19 cellular contexts compared by ENCODE assay signal in the genomic region with DNA sequence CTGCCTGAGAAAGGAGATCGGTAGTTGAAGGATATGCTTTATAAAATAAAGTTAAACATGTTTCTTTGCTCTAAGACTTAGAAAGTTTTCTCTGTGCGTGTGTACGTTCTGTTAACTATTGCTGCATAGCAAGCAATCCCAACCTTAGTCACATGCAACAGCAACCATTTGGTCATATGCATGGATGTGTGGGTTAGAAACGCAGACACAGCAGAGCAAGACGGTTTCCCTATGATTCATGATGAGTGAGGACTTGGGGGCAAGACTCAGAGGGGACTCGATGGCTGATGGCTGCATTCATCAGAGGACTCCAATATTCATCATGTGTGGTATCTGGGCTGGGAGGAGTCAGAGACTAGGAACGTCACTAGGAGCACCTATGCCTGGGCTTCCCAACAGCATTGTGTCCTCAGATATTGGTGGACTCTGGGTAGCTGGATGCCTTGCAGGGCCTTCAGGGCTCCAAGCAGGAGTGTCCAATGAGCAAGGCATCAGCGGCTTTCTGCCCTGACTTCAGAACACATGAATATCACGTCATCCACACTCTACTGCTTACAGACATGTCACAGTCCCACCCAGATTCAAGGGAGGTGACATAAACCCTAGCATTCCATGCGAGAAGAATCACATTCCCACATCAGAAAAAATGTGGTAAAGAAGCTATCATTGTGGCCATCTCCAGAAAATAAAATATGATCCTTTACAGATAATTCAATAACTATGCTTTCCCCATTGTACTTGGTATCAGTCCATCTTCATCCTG.
"Had no signal": no experiment of that assay in that cellular context is flagged by ENCODE, and none has a peak within 500 bp of the region (broad histone marks: within the 10 kb centered on the region; RNA-seq: fewer than 3 reads in every experiment).

No MANE protein-coding gene starts in this region.

- H3K4me1 Mint-ChIP-seq: activated CD4-positive, alpha-beta memory T cell treated with anti-CD3 and anti-CD28 coated beads, Interleukin-2, amount 10 ng/mL, durations not matched to agents 7 days and 5 days; activated naive CD4-positive, alpha-beta T cell treated with anti-CD3 and anti-CD28 coated beads, Interleukin-2, amount 50 U/mL, for 24 hours; naive thymus-derived CD4-positive, alpha-beta T cell had no signal

- H3K27me3 ChIP-seq: adrenal gland, dorsolateral prefrontal cortex, left lung, pancreas, transverse colon had no signal

- H3K36me3 ChIP-seq: adrenal gland, left lung, pancreas, transverse colon, WERI-Rb-1 had no signal

- ATAC-seq: left lung; mucosa of descending colon; naive thymus-derived CD4-positive, alpha-beta T cell; pancreas had no signal

- H3K4me3 ChIP-seq: adrenal gland, dorsolateral prefrontal cortex, left lung, mucosa of descending colon, pancreas, skin epidermis, transverse colon had no signal

- H3K36me3 Mint-ChIP-seq: activated naive CD4-positive, alpha-beta T cell treated with anti-CD3 and anti-CD28 coated beads, Interleukin-2, amount 50 U/mL, for 24 hours; naive thymus-derived CD4-positive, alpha-beta T cell had no signal

- H3K27ac ChIP-seq: adrenal gland, dorsolateral prefrontal cortex, left lung, pancreas, skin epidermis, transverse colon, WERI-Rb-1 had no signal

- H3K4me3 Mint-ChIP-seq: activated CD4-positive, alpha-beta memory T cell treated with anti-CD3 and anti-CD28 coated beads, Interleukin-2, amount 10 ng/mL, durations not matched to agents 7 days and 5 days; activated naive CD4-positive, alpha-beta T cell treated with anti-CD3 and anti-CD28 coated beads, Interleukin-2, amount 50 U/mL, for 24 hours; activated T-cell treated with anti-CD3 and anti-CD28 coated beads, Interleukin-2, amount 50 U/mL, for 24 hours; naive thymus-derived CD4-positive, alpha-beta T cell had no signal

- H3K4me1 ChIP-seq: adrenal gland, left lung, pancreas, transverse colon had no signal

- H3K9me3 Mint-ChIP-seq: activated CD4-positive, alpha-beta memory T cell treated with anti-CD3 and anti-CD28 coated beads, Interleukin-2, amount 10 ng/mL, durations not matched to agents 7 days and 5 days; activated T-cell treated with anti-CD3 and anti-CD28 coated beads, Interleukin-2, amount 50 U/mL, for 24 hours had no signal

- H3K27me3 Mint-ChIP-seq: activated CD4-positive, alpha-beta memory T cell treated with anti-CD3 and anti-CD28 coated beads, Interleukin-2, amount 10 ng/mL, durations not matched to agents 7 days and 5 days; activated naive CD4-positive, alpha-beta T cell treated with anti-CD3 and anti-CD28 coated beads, Interleukin-2, amount 50 U/mL, for 24 hours; activated T-cell treated with anti-CD3 and anti-CD28 coated beads, Interleukin-2, amount 50 U/mL, for 24 hours; naive thymus-derived CD4-positive, alpha-beta T cell had no signal

- DNase-seq: activated CD4-positive, alpha-beta memory T cell treated with anti-CD3 and anti-CD28 coated beads, Interleukin-2, amount 10 ng/mL, durations not matched to agents 7 days and 5 days; activated effector memory CD4-positive, alpha-beta T cell treated with Interleukin-2 at 50 U/mL for 16 hours; activated T-cell treated with anti-CD3 and anti-CD28 coated beads, Interleukin-2, amount 50 U/mL, for 24 hours; adrenal gland; dorsolateral prefrontal cortex; glutamatergic neuron; hypothalamus; kidney; left lung; mammary epithelial cell; mucosa of descending colon; naive thymus-derived CD4-positive, alpha-beta T cell; pancreas; stimulated activated CD4-positive, alpha-beta T cell treated with anti-CD3 and anti-CD28 coated beads, Interleukin-4, amount 100 ng/mL, for 24 hours; stimulated activated naive CD4-positive, alpha-beta T cell treated with Interleukin-2 at 50 U/mL for 16 hours; transverse colon; WERI-Rb-1 had no signal

- FAIRE-seq: kidney, pancreas had no signal

- H3K27ac Mint-ChIP-seq: activated CD4-positive, alpha-beta memory T cell treated with anti-CD3 and anti-CD28 coated beads, Interleukin-2, amount 10 ng/mL, durations not matched to agents 7 days and 5 days; activated naive CD4-positive, alpha-beta T cell treated with anti-CD3 and anti-CD28 coated beads, Interleukin-2, amount 50 U/mL, for 24 hours; activated T-cell treated with anti-CD3 and anti-CD28 coated beads, Interleukin-2, amount 50 U/mL, for 24 hours; naive thymus-derived CD4-positive, alpha-beta T cell had no signal

- H3K9me3 ChIP-seq: adrenal gland, mucosa of descending colon, pancreas, transverse colon had no signal
